32 cellular contexts compared by ENCODE assay signal in genomic region chr6:167554854-167555253, GRCh38.
"Had no signal": no experiment of that assay in that cellular context is flagged by ENCODE, and none has a peak within 500 bp of the region (broad histone marks: within the 10 kb centered on the region; RNA-seq: fewer than 3 reads in every experiment).

No MANE protein-coding gene starts in this region.

- FAIRE-seq: bronchial epithelial cell, TTC549 had no signal

- H3K36me3 ChIP-seq: ascending aorta, cardiac muscle cell had no signal

- DNase-seq: activated B cell treated with CpG ODN at 0.5 μM for 24 hours; activated CD4-positive, alpha-beta memory T cell treated with anti-CD3 and anti-CD28 coated beads, Interleukin-2, amount 10 ng/mL, durations not matched to agents 7 days and 5 days; activated CD4-positive, alpha-beta T cell treated with anti-CD3 and anti-CD28 coated beads for 1 hour; activated CD4-positive, alpha-beta T cell treated with anti-CD3 and anti-CD28 coated beads for 36 hours; activated CD4-positive, alpha-beta T cell treated with anti-CD3 and anti-CD28 coated beads for 48 hours; activated CD4-positive, alpha-beta T cell treated with anti-CD3 and anti-CD28 coated beads, Interleukin-2, amount 10 ng/mL, durations not matched to agents 7 days and 5 days; activated CD4-positive, alpha-beta T cell treated with anti-CD3 and anti-CD28 coated beads, Interleukin-2, amount 50 U/mL, for 48 hours; activated CD8-positive, alpha-beta memory T cell treated with anti-CD3 and anti-CD28 coated beads for 24 hours; activated CD8-positive, alpha-beta memory T cell treated with anti-CD3 and anti-CD28 coated beads, Interleukin-2, amount 10 ng/mL, durations not matched to agents 7 days and 5 days; activated CD8-positive, alpha-beta memory T cell treated with anti-CD3 and anti-CD28 coated beads, Interleukin-2, amount 50 U/mL, for 48 hours; activated CD8-positive, alpha-beta T cell treated with anti-CD3 and anti-CD28 coated beads, Interleukin-2, amount 10 ng/mL, durations not matched to agents 7 days and 5 days; activated effector memory CD4-positive, alpha-beta T cell treated with Interleukin-2 at 50 U/mL for 16 hours; activated gamma-delta T cell; activated naive CD4-positive, alpha-beta T cell treated with anti-CD3 and anti-CD28 coated beads, Interleukin-2, amount 10 ng/mL, durations not matched to agents 7 days and 5 days; activated naive CD4-positive, alpha-beta T cell treated with Interleukin-2 at 50 U/mL for 16 hours; activated naive CD8-positive, alpha-beta T cell treated with anti-CD3 and anti-CD28 coated beads, Interleukin-2, amount 10 ng/mL, durations not matched to agents 7 days and 5 days; activated naive CD8-positive, alpha-beta T cell treated with anti-CD3 and anti-CD28 coated beads, Interleukin-2, amount 50 U/mL, for 24 hours; activated T-cell treated with anti-CD3 and anti-CD28 coated beads, Interleukin-2, amount 50 U/mL, for 24 hours; activated T-cell treated with anti-CD3 and anti-CD28 coated beads, Interleukin-2, amount 50 U/mL, for 48 hours; amygdala; anterior cingulate cortex; caudate nucleus; cerebellar nuclear complex; T-helper 1 cell; T-helper 2 cell; T-helper 9 cell had no signal

- H3K4me3 ChIP-seq: ascending aorta, cardiac muscle cell had no signal

- H3K27me3 ChIP-seq: ascending aorta, cardiac muscle cell had no signal

- ATAC-seq: activated CD4-positive, alpha-beta T cell treated with anti-CD3 and anti-CD28 coated beads for 36 hours; activated CD4-positive, CD25-positive, alpha-beta regulatory T cell treated with anti-CD3 and anti-CD28 coated beads, Interleukin-2, amount 50 U/mL, for 24 hours; activated CD8-positive, alpha-beta memory T cell treated with anti-CD3 and anti-CD28 coated beads, Interleukin-2, amount 10 ng/mL, durations not matched to agents 7 days and 5 days; activated CD8-positive, alpha-beta T cell treated with anti-CD3 and anti-CD28 coated beads, Interleukin-2, amount 10 ng/mL, durations not matched to agents 7 days and 5 days; activated naive CD8-positive, alpha-beta T cell treated with anti-CD3 and anti-CD28 coated beads, Interleukin-2, amount 50 U/mL, for 24 hours had no signal

- H3K27ac ChIP-seq: ascending aorta, cardiac muscle cell, VCaP had no signal
